ENCODE assay signal across 8 cellular contexts in the genomic region with DNA sequence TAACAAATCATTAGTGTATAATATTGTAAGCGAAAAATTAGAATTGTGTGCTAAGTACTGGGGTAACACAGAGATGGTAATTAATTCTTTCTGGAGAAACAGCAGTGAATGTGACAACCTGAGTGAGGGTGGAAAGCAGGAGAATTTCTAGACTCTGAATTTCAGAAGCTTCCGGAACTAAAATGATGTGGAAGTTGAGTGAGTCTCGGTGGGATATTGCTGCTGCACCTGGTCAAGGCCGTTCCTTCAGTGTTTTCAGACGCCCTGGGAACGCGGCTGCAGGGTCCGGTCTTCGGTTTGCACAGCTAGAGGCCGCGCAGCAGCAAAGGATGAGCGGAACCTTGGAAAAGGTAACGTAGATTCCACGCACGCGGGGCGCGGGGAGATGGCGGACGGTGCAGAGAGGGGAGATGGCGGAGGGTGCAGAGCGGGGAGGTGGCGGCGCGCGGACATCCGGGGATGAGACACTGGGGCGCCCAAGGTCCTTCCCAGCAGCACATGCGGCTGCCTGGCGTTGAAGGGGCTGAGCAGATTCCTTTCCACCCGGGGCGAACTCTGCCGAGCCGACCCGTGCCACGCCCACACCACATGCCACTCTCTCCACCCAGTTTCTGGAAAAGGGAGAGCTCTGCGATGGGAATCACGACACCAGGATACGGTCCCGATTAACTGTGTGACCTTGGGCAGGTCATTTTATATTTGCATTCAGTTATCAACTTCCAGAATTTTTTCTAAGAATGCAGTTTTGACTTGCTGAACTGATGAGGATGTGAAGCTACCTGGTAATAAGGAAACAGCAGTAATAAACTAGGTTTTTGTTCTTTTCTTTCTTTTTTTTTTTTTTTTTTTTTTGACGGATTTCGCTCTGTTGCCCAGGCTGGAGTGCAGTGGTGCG. TPM values are rescaled to one million over a fixed set of nuclear protein-coding genes. Genes with fewer than 3 reads are reported as not detected.
A peak's percentile ranks its signal among the peaks of the same experiment; 100 is the strongest.
DNase-seq lines count a peak whose midpoint lies in the region; ATAC-seq, FAIRE-seq and TF ChIP-seq lines count a peak whose summit lies in the region.

A gene (plus strand): TSS at position 232 of the 895 bp plus-strand sequence. CDS start 98 bp downstream, at position 330.

- TSS peak; percentile 90 for BruUV-seq in HepG2 (replicated peaks; lab: Mats Ljungman, UMichigan)

- peak within 1 kb of the TSS; percentile 97 for H3K9ac ChIP-seq in HepG2 (ENCODE audit: insufficient read depth, low read depth, low read length)

- peaks cover 21% of the 10 kb centered on the region for H3K79me2 ChIP-seq in HepG2 (ENCODE audit: insufficient read depth, low read length)

- H3K4me2 ChIP-seq in HepG2 (ENCODE audit: low read depth, low read length): peak within 1 kb of the TSS; percentile 94

- peak within 1 kb of the TSS; percentile 46 for H2AFZ ChIP-seq in HepG2 (ENCODE audit: low read length)

- intact Hi-C loops in HepG2 (cut with micrococcal nuclease; ENCODE audit: unreplicated experiment): loop anchor here (2.0 kb wide), 1 partner anchor 89 kb away; a partner anchor contains a TSS

- in situ Hi-C loops in HepG2 (cut with HindIII; ENCODE audit: extremely low pct_ligation_motif_present, low pct_unique_long_range_greater_than_20kb): no loop called here

- no peak for FAIRE-seq in HepG2 (lab: Jason Lieb, UNC)

- TF ChIP-seq EP300 in HepG2 (IDR thresholded peaks at IDR 0.05; ENCODE audit: low read depth in 2 of 2, low read length in 2 of 2) (no peak; a peak in 1 of 4 replicates), HepG2 (CRISPR knock-in tag; IDR thresholded peaks at IDR 0.05; ENCODE audit: borderline replicate concordance) (0 out of 2 replicates have a peak, but pooled peaks have one; percentile 59)

- H3K27me3 ChIP-seq in BE2C (no peaks in the 10 kb centered on the region), HepG2 (ENCODE audit: control insufficient read depth in 1 of 2, insufficient read depth in 2 of 2, low read length in 2 of 2) (no peaks in the 10 kb centered on the region)

- H3K4me1 ChIP-seq in BE2C (no peaks in the 10 kb centered on the region), HepG2 (ENCODE audit: insufficient read depth, low read length) (peaks cover 59% of the 10 kb centered on the region)

- peak; percentile 82 to 83 for TF ChIP-seq POLR2A in HepG2 (IDR thresholded peaks at IDR 0.05; ENCODE audit: insufficient read depth in 1 of 2, low read depth in 2 of 2, low read length in 2 of 2)

- TF ChIP-seq CTCF in BE2C (IDR thresholded peaks at IDR 0.05; ENCODE audit: low read depth, low read length) (no peak), HepG2 (CRISPR knock-in tag; IDR thresholded peaks at IDR 0.05) (no peak)

- peak; percentile 96 for DNase-seq in BE2C
- peak; percentile 98 for DNase-seq in NCI-H69 (lab: John Stamatoyannopoulos, UW)
- DNase-seq in activated CD4-positive, alpha-beta T cell treated with anti-CD3 and anti-CD28 coated beads, Interleukin-2, amount 50 U/mL, for 1 hour: peak; percentile 86
- DNase-seq in dermis blood vessel endothelial cell: peak; percentile 91
- DNase-seq in HepG2 (ENCODE audit: low spot score): peak; percentile 82
- DNase-seq in stimulated activated CD4-positive, alpha-beta T cell treated with anti-CD3 and anti-CD28 coated beads, Interleukin-4, amount 100 ng/mL, for 1 hour: peak; percentile 89

- 8% methylated on average over 31 of the region's 43 CpGs for WGBS in HepG2 (ENCODE audit: low lambda C conversion rate)

- CTCF ChIA-PET in HepG2 (lab: Yijun Ruan, JAX; ENCODE audit: low intra/inter-chr PET ratio, low total read pairs): no interaction called here

- ATAC-seq in GM19324 (IDR thresholded peaks at IDR 0.05; ENCODE audit: low FRiP score, unreplicated experiment): peak; percentile 92
- ATAC-seq in HG03520 (IDR thresholded peaks at IDR 0.05; ENCODE audit: unreplicated experiment): peak; percentile 79
- ATAC-seq in HepG2: peak; percentile 97

- H3K36me3 ChIP-seq in BE2C (peaks cover 10% of the 10 kb centered on the region), HepG2 (replicated peaks in 1 of 2; ENCODE audit: control insufficient read depth in 1 of 2, insufficient read depth in 2 of 2, low read length in 2 of 2) (0 out of 5 replicates have a peak, but pooled peaks cover 0 to 5% of the 10 kb centered on the region in 2 experiments)

- peak within 1 kb of the TSS; percentile 99 for H3K27ac ChIP-seq in HepG2 (ENCODE audit: extremely low read length, insufficient read depth, low read length)

- H4K20me1 ChIP-seq in HepG2 (ENCODE audit: insufficient read depth, low read length): no peaks in the 10 kb centered on the region

- H3K4me3 ChIP-seq in BE2C (ENCODE audit: low read depth, low read length) (peak within 1 kb of the TSS; percentile 74), HepG2 (replicated peaks in 1 of 3; ENCODE audit: insufficient read depth in 1 of 3, low read depth in 2 of 3, low read length in 3 of 3) (peak within 1 kb of the TSS; percentile 74 to 96 (median 85))

- POLR2A ChIA-PET in HepG2 (lab: Yijun Ruan, JAX): interaction anchor here (0.6 to 2.1 kb wide), 12 partner anchors 9 to 412 kb away, joined by 3 to 68 read pairs (median 8); a partner anchor contains a TSS

- TF ChIP-seq RAD21 in HepG2 (CRISPR knock-in tag; IDR thresholded peaks at IDR 0.05): peak; percentile 52; the same call in 1 of the 2 replicates

- H3K9me3 ChIP-seq in BE2C: no peaks in the 10 kb centered on the region
- H3K9me3 ChIP-seq in HepG2 (ENCODE audit: low read length): no peaks in the 10 kb centered on the region

TF ChIP-seq in HepG2, 621 proteins besides CTCF, POLR2A, EP300 and RAD21 (continues in another document):
- TF ChIP-seq NFIB (CRISPR knock-in tag; IDR thresholded peaks at IDR 0.05; ENCODE audit: borderline replicate concordance): no peak
- TF ChIP-seq, protein P1, sequence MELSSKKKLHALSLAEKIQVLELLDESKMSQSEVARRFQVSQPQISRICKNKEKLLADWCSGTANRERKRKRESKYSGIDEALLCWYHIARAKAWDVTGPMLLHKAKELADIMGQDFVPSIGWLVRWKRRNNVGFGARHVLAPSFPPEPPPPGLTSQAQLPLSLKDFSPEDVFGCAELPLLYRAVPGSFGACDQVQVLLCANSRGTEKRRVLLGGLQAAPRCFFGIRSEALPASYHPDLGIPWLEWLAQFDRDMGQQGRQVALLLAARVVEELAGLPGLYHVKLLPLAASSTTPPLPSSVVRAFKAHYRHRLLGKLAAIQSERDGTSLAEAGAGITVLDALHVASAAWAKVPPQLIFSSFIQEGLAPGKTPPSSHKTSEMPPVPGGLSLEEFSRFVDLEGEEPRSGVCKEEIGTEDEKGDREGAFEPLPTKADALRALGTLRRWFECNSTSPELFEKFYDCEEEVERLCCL (CRISPR knock-in tag; IDR thresholded peaks at IDR 0.05; ENCODE audit: borderline replicate concordance): no peak
- TF ChIP-seq ZMYM3 (CRISPR knock-in tag; IDR thresholded peaks at IDR 0.05): peak; percentile 86; the same call in 1 of the 2 replicates
- peak in 1 of 2 experiments; percentile 12; a peak in 1 of 4 replicates for TF ChIP-seq NR2F1 (CRISPR knock-in tag; IDR thresholded peaks at IDR 0.05)
- TF ChIP-seq, protein P2, sequence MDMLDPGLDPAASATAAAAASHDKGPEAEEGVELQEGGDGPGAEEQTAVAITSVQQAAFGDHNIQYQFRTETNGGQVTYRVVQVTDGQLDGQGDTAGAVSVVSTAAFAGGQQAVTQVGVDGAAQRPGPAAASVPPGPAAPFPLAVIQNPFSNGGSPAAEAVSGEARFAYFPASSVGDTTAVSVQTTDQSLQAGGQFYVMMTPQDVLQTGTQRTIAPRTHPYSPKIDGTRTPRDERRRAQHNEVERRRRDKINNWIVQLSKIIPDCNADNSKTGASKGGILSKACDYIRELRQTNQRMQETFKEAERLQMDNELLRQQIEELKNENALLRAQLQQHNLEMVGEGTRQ (IDR thresholded peaks at IDR 0.05; ENCODE audit: low read depth, low read length): no peak
- TF ChIP-seq, protein P2 (CRISPR knock-in tag; IDR thresholded peaks at IDR 0.05; ENCODE audit: borderline replicate concordance): peak; percentile 56
- TF ChIP-seq ZNF773 (CRISPR knock-in tag; IDR thresholded peaks at IDR 0.05; ENCODE audit: borderline replicate concordance): 0 out of 2 replicates have a peak, but pooled peaks have one; percentile 15
- TF ChIP-seq ZNF460 (CRISPR knock-in tag; IDR thresholded peaks at IDR 0.05; ENCODE audit: borderline replicate concordance): peak; percentile 45; the same call in 1 of the 2 replicates
- TF ChIP-seq NCOA5 (CRISPR knock-in tag; IDR thresholded peaks at IDR 0.05): no peak

RNA-seq across cellular contexts. Expression of the gene that starts here (rescaled TPM):
- 98.2 TPM for polyA plus RNA-seq in BE2C (2012; ENCODE audit: insufficient read depth, insufficient read length, low read depth)
- total RNA-seq in dermis blood vessel endothelial cell: 24.3 and 30.4 TPM in 2 replicates
- 67.9 and 97.3 TPM in 2 replicates for total RNA-seq in HepG2 (2016; rRNA removed; fragmentation: Illumina TruSeq; extraction: Trizol)
- total RNA-seq in HepG2 (2016; cell fraction: cytosol; rRNA removed; fragmentation: Illumina TruSeq; extraction: Trizol; ENCODE audit: low read depth): 27.8 TPM in 2 replicates
- 65.9 and 101 TPM in 2 replicates for total RNA-seq in HepG2 (2016; cell fraction: insoluble cytoplasmic fraction; rRNA removed; fragmentation: Illumina TruSeq; extraction: Trizol)
- 51.7 and 53.0 TPM in 2 replicates for total RNA-seq in HepG2 (2016; cell fraction: membrane; rRNA removed; fragmentation: Illumina TruSeq; extraction: Trizol)
- total RNA-seq in HepG2 (2016; cell fraction: nucleus; rRNA removed; fragmentation: Illumina TruSeq; extraction: Trizol): 21.9 and 28.3 TPM in 2 replicates
- 50.2 and 61.2 TPM in 2 replicates for polyA plus RNA-seq in HepG2 (2011; rRNA removed)
- 27.7 and 30.4 TPM in 2 replicates for polyA plus RNA-seq in HepG2 (2011; cell fraction: cytosol; rRNA removed)
- polyA plus RNA-seq in HepG2 (2011; cell fraction: nucleus; rRNA removed): 9.2 and 10.1 TPM in 2 replicates
- polyA plus RNA-seq in HepG2 (2012): 40.6 and 45.7 TPM in 2 replicates
- 34.1 and 42.7 TPM in 2 replicates for polyA plus RNA-seq in HepG2 (2016; cell fraction: cytosol; fragmentation: Illumina TruSeq; extraction: Trizol; ENCODE audit: low read depth)
- polyA plus RNA-seq in HepG2 (2016; cell fraction: insoluble cytoplasmic fraction; fragmentation: Illumina TruSeq; extraction: Trizol; ENCODE audit: low read depth): 102 and 104 TPM in 2 replicates
- 46.1 and 46.9 TPM in 2 replicates for polyA plus RNA-seq in HepG2 (2016; cell fraction: membrane; fragmentation: Illumina TruSeq; extraction: Trizol; ENCODE audit: low read depth)
- polyA plus RNA-seq in HepG2 (2016; cell fraction: nucleus; fragmentation: Illumina TruSeq; extraction: Trizol; ENCODE audit: insufficient read depth, low read depth): 34.7 and 41.9 TPM in 2 replicates
- 13.4 and 41.4 TPM in 2 replicates for polyA minus RNA-seq in HepG2 (2011; rRNA and poly(A)+ RNA removed; ENCODE audit: low replicate concordance)
- 11.1 and 12.9 TPM in 2 replicates for polyA minus RNA-seq in HepG2 (2011; cell fraction: cytosol; rRNA and poly(A)+ RNA removed)
- polyA minus RNA-seq in HepG2 (2011; cell fraction: nucleus; rRNA and poly(A)+ RNA removed): 15.0 and 16.6 TPM in 2 replicates

Comparison
In these comparisons a context has a peak if more than half of its experiments do, and no peak if none do; other contexts are left out.
1. Peak in every context shown above with its lines: DNase-seq, ATAC-seq, H3K4me3 ChIP-seq and H3K27ac ChIP-seq.